ENCODE assay signal across 22 cellular contexts in the genomic region with DNA sequence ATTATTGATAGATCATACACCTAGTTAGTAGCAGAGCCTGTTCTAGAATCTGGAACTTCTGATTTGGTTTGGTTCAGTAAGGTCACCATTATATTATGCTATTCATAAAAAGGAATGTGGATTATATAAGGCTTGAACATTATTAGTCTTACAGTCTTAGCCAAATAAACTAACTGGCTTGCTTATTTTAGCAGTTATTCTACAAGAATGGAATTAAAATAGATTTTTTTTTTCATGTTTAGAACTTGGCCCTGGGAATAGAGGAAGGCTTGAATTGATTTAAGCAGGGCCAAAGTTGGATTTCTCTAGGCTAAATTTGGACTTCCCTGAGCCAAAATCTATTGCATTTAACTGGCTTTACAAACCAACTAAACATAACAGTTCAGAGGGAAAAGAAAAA. TPM values are rescaled to one million over a fixed set of nuclear protein-coding genes. Genes with fewer than 3 reads are reported as not detected.
DNase-seq lines count a peak whose midpoint lies in the region; ATAC-seq and TF ChIP-seq lines count a peak whose summit lies in the region.
"Had no signal": no experiment of that assay in that cellular context is flagged by ENCODE, and none has a peak within 500 bp of the region (broad histone marks: within the 10 kb centered on the region; RNA-seq: fewer than 3 reads in every experiment).

No MANE protein-coding gene starts in this region.

- peak overlapping the region in 1 of 2 donors; percentile 45 for H3K27ac ChIP-seq in right atrium auricular region
- H3K27ac ChIP-seq in heart left ventricle: peak overlapping the region in 9 of 12 donors; percentile 3 to 67 (median 25)
- H3K27ac ChIP-seq in aorta (ENCODE audit: low read depth in 1 of 2, low read length in 2 of 2): no peak overlapping the region
- H3K27ac ChIP-seq: neural progenitor cell, psoas muscle, spleen had no signal

- DNase-seq in Right ventricle myocardium superior (no peak), right atrium auricular region (ENCODE audit: low spot score) (no peak), heart left ventricle (no peak), pons (ENCODE audit: low spot score) (peak; percentile 18), aorta (no peak), CD1c-positive myeloid dendritic cell (ENCODE audit: extremely low spot score) (no peak), T-helper 1 cell (no peak)
- DNase-seq: activated CD4-positive, alpha-beta T cell treated with anti-CD3 and anti-CD28 coated beads for 36 hours; endodermal cell; immature natural killer cell; NCI-H2227 treated with DMSO at 0.1 percent for 48 hours; NCI-H82; spleen; stimulated activated CD4-positive, alpha-beta T cell treated with anti-CD3 and anti-CD28 coated beads, Interleukin-4, amount 100 ng/mL, for 1 hour; stimulated activated naive CD4-positive, alpha-beta T cell treated with Interleukin-2 at 50 U/mL for 16 hours; SW 1271; upper lobe of left lung had no signal

- peak; percentile 62 for ATAC-seq in Right ventricle myocardium superior (ENCODE audit: poor library complexity)
- ATAC-seq in heart left ventricle: peak in 1 of 4 donors; percentile 52
- peak; percentile 61 for ATAC-seq in aorta (ENCODE audit: low FRiP score)
- ATAC-seq in GM18861 (IDR thresholded peaks at IDR 0.05; ENCODE audit: unreplicated experiment): no peak
- ATAC-seq: activated CD4-positive, alpha-beta T cell treated with anti-CD3 and anti-CD28 coated beads for 36 hours; activated naive CD4-positive, alpha-beta T cell treated with anti-CD3 and anti-CD28 coated beads, Interleukin-2, amount 50 U/mL, for 72 hours; psoas muscle had no signal

- no peak for TF ChIP-seq CTCF in right atrium auricular region (IDR thresholded peaks at IDR 0.05)
- TF ChIP-seq CTCF in heart left ventricle (IDR thresholded peaks at IDR 0.05): no peak

- H3K4me3 ChIP-seq in right atrium auricular region (no peak overlapping the region), heart left ventricle (no peak overlapping the region), aorta (ENCODE audit: low read length in 2 of 2) (no peak overlapping the region)
- H3K4me3 ChIP-seq: neural progenitor cell, psoas muscle, spleen, upper lobe of left lung had no signal

- H3K36me3 ChIP-seq in right atrium auricular region: no peaks in the 10 kb centered on the region
- H3K36me3 ChIP-seq in heart left ventricle: peaks cover 0 to 15% (median 2%) of the 10 kb centered on the region in 9 donors
- H3K36me3 ChIP-seq in aorta (ENCODE audit: control insufficient read depth in 1 of 2, insufficient read depth in 2 of 2, low read length in 1 of 2): no peaks in the 10 kb centered on the region
- H3K36me3 ChIP-seq: neural progenitor cell had no signal

- H3K4me1 ChIP-seq in right atrium auricular region: peaks cover 0 to 20% of the 10 kb centered on the region in 2 donors
- peaks cover 0 to 32% (median 15%) of the 10 kb centered on the region in 12 donors for H3K4me1 ChIP-seq in heart left ventricle
- H3K4me1 ChIP-seq in aorta (ENCODE audit: control insufficient read depth in 1 of 2, insufficient read depth in 2 of 2, low read length in 2 of 2): peaks cover 5 to 8% of the 10 kb centered on the region in 2 donors
- H3K4me1 ChIP-seq: neural progenitor cell, spleen had no signal

- intact Hi-C loops in Right ventricle myocardium superior (cut with DNase I) (no loop called here), heart left ventricle (cut with DNase I) (no loop called here), aorta (cut with DNase I) (loop anchor here in 1 of 2 donors (10.0 kb wide), 1 partner anchor 80 kb away; no protein-coding TSS in a partner anchor)

- H3K9me3 ChIP-seq in right atrium auricular region (no peaks in the 10 kb centered on the region), heart left ventricle (peaks cover 0 to 13% (median 0%) of the 10 kb centered on the region in 12 donors), aorta (ENCODE audit: control insufficient read depth, low read length) (no peaks in the 10 kb centered on the region)
- H3K9me3 ChIP-seq: psoas muscle, spleen, upper lobe of left lung had no signal

- H3K27me3 ChIP-seq in right atrium auricular region (no peaks in the 10 kb centered on the region), heart left ventricle (no peaks in the 10 kb centered on the region), aorta (ENCODE audit: control insufficient read depth in 1 of 2, insufficient read depth in 2 of 2, low read length in 1 of 2) (no peaks in the 10 kb centered on the region)
- H3K27me3 ChIP-seq: neural progenitor cell, spleen, upper lobe of left lung had no signal

- TF ChIP-seq POLR2A in heart left ventricle (IDR thresholded peaks at IDR 0.05): no peak

RNA-seq across cellular contexts. Expression of gene DTWD1, which starts 24.4 kb away (rescaled TPM):
- 22.8 TPM for total RNA-seq in Right ventricle myocardium superior
- 10 to 100 TPM; 12.7 to 16.0 TPM for total RNA-seq in right atrium auricular region
- total RNA-seq in heart left ventricle: 10 to 100 TPM in 8 of 9 donors, 1 to 10 TPM in 1; 6.3 to 28.0 (median 18.4) TPM
- 10 to 100 TPM in 1 of 2 donors, 1 to 10 TPM in 1; 8.1 to 11.7 TPM for polyA plus RNA-seq in heart left ventricle
- total RNA-seq in aorta: 10 to 100 TPM; 30.0 to 54.4 TPM
- 10 to 100 TPM; 19.5 to 36.3 TPM for polyA plus RNA-seq in aorta

RNA-seq across cellular contexts. Expression of gene FAM227B, which starts 24.7 kb away (rescaled TPM):
- total RNA-seq in Right ventricle myocardium superior: 19.4 TPM
- 10 to 100 TPM in 1 of 2 donors, 1 to 10 TPM in 1; 7.5 to 14.4 TPM for total RNA-seq in right atrium auricular region
- 10 to 100 TPM in 8 of 9 donors, 1 to 10 TPM in 1; 6.1 to 18.8 (median 14.4) TPM for total RNA-seq in heart left ventricle
- polyA plus RNA-seq in heart left ventricle: 1 to 10 TPM; 5.8 to 6.1 TPM
- total RNA-seq in aorta: 1 to 10 TPM; 4.2 to 4.8 TPM
- polyA plus RNA-seq in aorta: 1 to 10 TPM; 5.2 to 6.4 TPM
- total RNA-seq: HT-29 had no signal

Comparison
In these comparisons a context has a peak if more than half of its experiments do, and no peak if none do; other contexts are left out.
1. H3K27ac ChIP-seq: peak in heart left ventricle (9 of 12); none in aorta (0 of 2).